ENCODE assay signal across 1 cellular context in the genomic region with DNA sequence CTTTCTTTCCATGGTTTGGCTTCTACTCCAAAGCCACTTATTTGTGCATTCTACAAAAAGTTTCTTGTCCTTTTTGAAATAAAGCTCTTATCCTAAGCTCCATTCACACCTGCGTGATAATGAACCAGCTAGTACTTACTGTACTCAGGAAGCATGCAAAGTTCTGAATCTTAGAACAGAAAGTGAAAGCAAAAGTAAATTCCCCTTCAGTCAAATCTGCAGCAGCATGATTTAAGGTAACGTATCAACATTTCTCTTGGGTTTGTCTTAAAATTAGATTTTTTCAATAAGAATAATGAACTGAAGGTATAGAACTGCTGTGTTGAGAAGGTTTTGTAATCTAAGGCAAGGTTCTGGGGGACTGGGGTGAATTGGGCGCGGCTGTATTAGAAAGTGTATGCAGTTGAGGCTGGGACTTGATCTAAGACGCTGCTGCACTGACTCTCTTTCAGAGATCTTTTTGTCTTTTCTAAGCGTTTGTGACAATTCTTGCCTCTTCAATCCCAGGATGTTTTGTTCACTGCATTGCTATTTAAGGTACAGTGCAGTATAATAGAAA.
A peak's percentile ranks its signal among the peaks of the same experiment; 100 is the strongest.
TF ChIP-seq lines count a peak whose summit lies in the region.

A gene with protein sequence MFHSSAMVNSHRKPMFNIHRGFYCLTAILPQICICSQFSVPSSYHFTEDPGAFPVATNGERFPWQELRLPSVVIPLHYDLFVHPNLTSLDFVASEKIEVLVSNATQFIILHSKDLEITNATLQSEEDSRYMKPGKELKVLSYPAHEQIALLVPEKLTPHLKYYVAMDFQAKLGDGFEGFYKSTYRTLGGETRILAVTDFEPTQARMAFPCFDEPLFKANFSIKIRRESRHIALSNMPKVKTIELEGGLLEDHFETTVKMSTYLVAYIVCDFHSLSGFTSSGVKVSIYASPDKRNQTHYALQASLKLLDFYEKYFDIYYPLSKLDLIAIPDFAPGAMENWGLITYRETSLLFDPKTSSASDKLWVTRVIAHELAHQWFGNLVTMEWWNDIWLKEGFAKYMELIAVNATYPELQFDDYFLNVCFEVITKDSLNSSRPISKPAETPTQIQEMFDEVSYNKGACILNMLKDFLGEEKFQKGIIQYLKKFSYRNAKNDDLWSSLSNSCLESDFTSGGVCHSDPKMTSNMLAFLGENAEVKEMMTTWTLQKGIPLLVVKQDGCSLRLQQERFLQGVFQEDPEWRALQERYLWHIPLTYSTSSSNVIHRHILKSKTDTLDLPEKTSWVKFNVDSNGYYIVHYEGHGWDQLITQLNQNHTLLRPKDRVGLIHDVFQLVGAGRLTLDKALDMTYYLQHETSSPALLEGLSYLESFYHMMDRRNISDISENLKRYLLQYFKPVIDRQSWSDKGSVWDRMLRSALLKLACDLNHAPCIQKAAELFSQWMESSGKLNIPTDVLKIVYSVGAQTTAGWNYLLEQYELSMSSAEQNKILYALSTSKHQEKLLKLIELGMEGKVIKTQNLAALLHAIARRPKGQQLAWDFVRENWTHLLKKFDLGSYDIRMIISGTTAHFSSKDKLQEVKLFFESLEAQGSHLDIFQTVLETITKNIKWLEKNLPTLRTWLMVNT (plus strand): TSS at position 209 of the 559 bp plus-strand sequence. CDS start 3,186 bp downstream, outside the sequence.

TF ChIP-seq in GM12878, 131 proteins besides CTCF, POLR2A, EP300 and RAD21 (continued from another document):
- TF ChIP-seq POLR2AphosphoS5 (IDR thresholded peaks at IDR 0.05; ENCODE audit: low read length) (peak; percentile 37; the same call in 1 of the 2 replicates), GABPA (IDR thresholded peaks at IDR 0.05; ENCODE audit: low read depth) (no peak), NFIC (IDR thresholded peaks at IDR 0.05; ENCODE audit: low read depth, low read length) (peak; percentile 47; the same call in 1 of the 2 replicates), SMAD5 (IDR thresholded peaks at IDR 0.05; ENCODE audit: low read depth) (peak; percentile 52; the same call in 1 of the 2 replicates), NBN (IDR thresholded peaks at IDR 0.05) (0 out of 2 replicates have a peak, but pooled peaks have one; percentile 10), IKZF1 (conservative IDR thresholded peaks at IDR 0.05) (peak; percentile 34; the same call in 1 of the 2 replicates), ASH2L (IDR thresholded peaks at IDR 0.05; ENCODE audit: borderline replicate concordance, low read depth) (peak; percentile 91; the same call in 1 of the 2 replicates), JUNB (IDR thresholded peaks at IDR 0.05) (peak; percentile 34; the same call in 1 of the 2 replicates), STAT3 (IDR thresholded peaks at IDR 0.05; ENCODE audit: low read depth, low read length) (peak; percentile 71; the same call in 1 of the 2 replicates), RCOR1 (conservative IDR thresholded peaks at IDR 0.05; ENCODE audit: low read depth, low read length) (no peak), SIN3A (IDR thresholded peaks at IDR 0.05; ENCODE audit: low read depth, low read length) (0 out of 2 replicates have a peak, but pooled peaks have one; percentile 55), SMAD1 (IDR thresholded peaks at IDR 0.05; ENCODE audit: low read depth, partially characterized antibody) (no peak), MXI1 (IDR thresholded peaks at IDR 0.05; ENCODE audit: low read depth, low read length) (peak; percentile 82; the same call in 1 of the 2 replicates), TAF1 (IDR thresholded peaks at IDR 0.05; ENCODE audit: borderline replicate concordance, low read depth, low read length) (peak; percentile 55; the same call in 1 of the 2 replicates), MTA3 (IDR thresholded peaks at IDR 0.05; ENCODE audit: borderline replicate concordance, low read length) (0 out of 2 replicates have a peak, but pooled peaks have one; percentile 21), MTA2 (IDR thresholded peaks at IDR 0.05; ENCODE audit: low read depth) (no peak), IKZF2 (IDR thresholded peaks at IDR 0.05) (0 out of 4 replicates have a peak, but pooled peaks of 1 of the 2 experiments have one; percentile 5), CBX5 (IDR thresholded peaks at IDR 0.05; ENCODE audit: low read depth) (0 out of 2 replicates have a peak, but pooled peaks have one; percentile 54), RBBP5 (conservative IDR thresholded peaks at IDR 0.05) (0 out of 2 replicates have a peak, but pooled peaks have one; percentile 87)
- TF ChIP-seq, protein P1, sequence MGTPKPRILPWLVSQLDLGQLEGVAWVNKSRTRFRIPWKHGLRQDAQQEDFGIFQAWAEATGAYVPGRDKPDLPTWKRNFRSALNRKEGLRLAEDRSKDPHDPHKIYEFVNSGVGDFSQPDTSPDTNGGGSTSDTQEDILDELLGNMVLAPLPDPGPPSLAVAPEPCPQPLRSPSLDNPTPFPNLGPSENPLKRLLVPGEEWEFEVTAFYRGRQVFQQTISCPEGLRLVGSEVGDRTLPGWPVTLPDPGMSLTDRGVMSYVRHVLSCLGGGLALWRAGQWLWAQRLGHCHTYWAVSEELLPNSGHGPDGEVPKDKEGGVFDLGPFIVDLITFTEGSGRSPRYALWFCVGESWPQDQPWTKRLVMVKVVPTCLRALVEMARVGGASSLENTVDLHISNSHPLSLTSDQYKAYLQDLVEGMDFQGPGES (IDR thresholded peaks at IDR 0.05), result no peak
- TF ChIP-seq, protein P2, sequence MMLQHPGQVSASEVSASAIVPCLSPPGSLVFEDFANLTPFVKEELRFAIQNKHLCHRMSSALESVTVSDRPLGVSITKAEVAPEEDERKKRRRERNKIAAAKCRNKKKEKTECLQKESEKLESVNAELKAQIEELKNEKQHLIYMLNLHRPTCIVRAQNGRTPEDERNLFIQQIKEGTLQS (IDR thresholded peaks at IDR 0.05; ENCODE audit: borderline replicate concordance, extremely low read depth, low read depth, low read length), result no peak
- TF ChIP-seq, protein P3, sequence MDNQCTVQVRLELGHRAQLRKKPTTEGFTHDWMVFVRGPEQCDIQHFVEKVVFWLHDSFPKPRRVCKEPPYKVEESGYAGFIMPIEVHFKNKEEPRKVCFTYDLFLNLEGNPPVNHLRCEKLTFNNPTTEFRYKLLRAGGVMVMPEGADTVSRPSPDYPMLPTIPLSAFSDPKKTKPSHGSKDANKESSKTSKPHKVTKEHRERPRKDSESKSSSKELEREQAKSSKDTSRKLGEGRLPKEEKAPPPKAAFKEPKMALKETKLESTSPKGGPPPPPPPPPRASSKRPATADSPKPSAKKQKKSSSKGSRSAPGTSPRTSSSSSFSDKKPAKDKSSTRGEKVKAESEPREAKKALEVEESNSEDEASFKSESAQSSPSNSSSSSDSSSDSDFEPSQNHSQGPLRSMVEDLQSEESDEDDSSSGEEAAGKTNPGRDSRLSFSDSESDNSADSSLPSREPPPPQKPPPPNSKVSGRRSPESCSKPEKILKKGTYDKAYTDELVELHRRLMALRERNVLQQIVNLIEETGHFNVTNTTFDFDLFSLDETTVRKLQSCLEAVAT (IDR thresholded peaks at IDR 0.05), result peak; percentile 23; the same call in 1 of the 2 replicates
- TF ChIP-seq, protein P4, sequence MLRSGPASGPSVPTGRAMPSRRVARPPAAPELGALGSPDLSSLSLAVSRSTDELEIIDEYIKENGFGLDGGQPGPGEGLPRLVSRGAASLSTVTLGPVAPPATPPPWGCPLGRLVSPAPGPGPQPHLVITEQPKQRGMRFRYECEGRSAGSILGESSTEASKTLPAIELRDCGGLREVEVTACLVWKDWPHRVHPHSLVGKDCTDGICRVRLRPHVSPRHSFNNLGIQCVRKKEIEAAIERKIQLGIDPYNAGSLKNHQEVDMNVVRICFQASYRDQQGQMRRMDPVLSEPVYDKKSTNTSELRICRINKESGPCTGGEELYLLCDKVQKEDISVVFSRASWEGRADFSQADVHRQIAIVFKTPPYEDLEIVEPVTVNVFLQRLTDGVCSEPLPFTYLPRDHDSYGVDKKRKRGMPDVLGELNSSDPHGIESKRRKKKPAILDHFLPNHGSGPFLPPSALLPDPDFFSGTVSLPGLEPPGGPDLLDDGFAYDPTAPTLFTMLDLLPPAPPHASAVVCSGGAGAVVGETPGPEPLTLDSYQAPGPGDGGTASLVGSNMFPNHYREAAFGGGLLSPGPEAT (IDR thresholded peaks at IDR 0.05; ENCODE audit: low read depth), result 0 out of 2 replicates have a peak, but pooled peaks have one; percentile 7
- TF ChIP-seq, protein P5, sequence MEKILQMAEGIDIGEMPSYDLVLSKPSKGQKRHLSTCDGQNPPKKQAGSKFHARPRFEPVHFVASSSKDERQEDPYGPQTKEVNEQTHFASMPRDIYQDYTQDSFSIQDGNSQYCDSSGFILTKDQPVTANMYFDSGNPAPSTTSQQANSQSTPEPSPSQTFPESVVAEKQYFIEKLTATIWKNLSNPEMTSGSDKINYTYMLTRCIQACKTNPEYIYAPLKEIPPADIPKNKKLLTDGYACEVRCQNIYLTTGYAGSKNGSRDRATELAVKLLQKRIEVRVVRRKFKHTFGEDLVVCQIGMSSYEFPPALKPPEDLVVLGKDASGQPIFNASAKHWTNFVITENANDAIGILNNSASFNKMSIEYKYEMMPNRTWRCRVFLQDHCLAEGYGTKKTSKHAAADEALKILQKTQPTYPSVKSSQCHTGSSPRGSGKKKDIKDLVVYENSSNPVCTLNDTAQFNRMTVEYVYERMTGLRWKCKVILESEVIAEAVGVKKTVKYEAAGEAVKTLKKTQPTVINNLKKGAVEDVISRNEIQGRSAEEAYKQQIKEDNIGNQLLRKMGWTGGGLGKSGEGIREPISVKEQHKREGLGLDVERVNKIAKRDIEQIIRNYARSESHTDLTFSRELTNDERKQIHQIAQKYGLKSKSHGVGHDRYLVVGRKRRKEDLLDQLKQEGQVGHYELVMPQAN (conservative IDR thresholded peaks at IDR 0.05), result peak; percentile 37; the same call in 1 of the 2 replicates
- TF ChIP-seq, protein P6, sequence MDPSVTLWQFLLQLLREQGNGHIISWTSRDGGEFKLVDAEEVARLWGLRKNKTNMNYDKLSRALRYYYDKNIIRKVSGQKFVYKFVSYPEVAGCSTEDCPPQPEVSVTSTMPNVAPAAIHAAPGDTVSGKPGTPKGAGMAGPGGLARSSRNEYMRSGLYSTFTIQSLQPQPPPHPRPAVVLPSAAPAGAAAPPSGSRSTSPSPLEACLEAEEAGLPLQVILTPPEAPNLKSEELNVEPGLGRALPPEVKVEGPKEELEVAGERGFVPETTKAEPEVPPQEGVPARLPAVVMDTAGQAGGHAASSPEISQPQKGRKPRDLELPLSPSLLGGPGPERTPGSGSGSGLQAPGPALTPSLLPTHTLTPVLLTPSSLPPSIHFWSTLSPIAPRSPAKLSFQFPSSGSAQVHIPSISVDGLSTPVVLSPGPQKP (IDR thresholded peaks at IDR 0.05; ENCODE audit: low read depth, low read length), result no peak
- TF ChIP-seq, protein P7, sequence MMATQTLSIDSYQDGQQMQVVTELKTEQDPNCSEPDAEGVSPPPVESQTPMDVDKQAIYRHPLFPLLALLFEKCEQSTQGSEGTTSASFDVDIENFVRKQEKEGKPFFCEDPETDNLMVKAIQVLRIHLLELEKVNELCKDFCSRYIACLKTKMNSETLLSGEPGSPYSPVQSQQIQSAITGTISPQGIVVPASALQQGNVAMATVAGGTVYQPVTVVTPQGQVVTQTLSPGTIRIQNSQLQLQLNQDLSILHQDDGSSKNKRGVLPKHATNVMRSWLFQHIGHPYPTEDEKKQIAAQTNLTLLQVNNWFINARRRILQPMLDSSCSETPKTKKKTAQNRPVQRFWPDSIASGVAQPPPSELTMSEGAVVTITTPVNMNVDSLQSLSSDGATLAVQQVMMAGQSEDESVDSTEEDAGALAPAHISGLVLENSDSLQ (IDR thresholded peaks at IDR 0.05), result peak; percentile 70
- TF ChIP-seq, protein P8, sequence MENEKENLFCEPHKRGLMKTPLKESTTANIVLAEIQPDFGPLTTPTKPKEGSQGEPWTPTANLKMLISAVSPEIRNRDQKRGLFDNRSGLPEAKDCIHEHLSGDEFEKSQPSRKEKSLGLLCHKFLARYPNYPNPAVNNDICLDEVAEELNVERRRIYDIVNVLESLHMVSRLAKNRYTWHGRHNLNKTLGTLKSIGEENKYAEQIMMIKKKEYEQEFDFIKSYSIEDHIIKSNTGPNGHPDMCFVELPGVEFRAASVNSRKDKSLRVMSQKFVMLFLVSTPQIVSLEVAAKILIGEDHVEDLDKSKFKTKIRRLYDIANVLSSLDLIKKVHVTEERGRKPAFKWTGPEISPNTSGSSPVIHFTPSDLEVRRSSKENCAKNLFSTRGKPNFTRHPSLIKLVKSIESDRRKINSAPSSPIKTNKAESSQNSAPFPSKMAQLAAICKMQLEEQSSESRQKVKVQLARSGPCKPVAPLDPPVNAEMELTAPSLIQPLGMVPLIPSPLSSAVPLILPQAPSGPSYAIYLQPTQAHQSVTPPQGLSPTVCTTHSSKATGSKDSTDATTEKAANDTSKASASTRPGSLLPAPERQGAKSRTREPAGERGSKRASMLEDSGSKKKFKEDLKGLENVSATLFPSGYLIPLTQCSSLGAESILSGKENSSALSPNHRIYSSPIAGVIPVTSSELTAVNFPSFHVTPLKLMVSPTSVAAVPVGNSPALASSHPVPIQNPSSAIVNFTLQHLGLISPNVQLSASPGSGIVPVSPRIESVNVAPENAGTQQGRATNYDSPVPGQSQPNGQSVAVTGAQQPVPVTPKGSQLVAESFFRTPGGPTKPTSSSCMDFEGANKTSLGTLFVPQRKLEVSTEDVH (IDR thresholded peaks at IDR 0.05; ENCODE audit: low read depth, partially characterized antibody), result peak; percentile 28
- TF ChIP-seq, protein P9, sequence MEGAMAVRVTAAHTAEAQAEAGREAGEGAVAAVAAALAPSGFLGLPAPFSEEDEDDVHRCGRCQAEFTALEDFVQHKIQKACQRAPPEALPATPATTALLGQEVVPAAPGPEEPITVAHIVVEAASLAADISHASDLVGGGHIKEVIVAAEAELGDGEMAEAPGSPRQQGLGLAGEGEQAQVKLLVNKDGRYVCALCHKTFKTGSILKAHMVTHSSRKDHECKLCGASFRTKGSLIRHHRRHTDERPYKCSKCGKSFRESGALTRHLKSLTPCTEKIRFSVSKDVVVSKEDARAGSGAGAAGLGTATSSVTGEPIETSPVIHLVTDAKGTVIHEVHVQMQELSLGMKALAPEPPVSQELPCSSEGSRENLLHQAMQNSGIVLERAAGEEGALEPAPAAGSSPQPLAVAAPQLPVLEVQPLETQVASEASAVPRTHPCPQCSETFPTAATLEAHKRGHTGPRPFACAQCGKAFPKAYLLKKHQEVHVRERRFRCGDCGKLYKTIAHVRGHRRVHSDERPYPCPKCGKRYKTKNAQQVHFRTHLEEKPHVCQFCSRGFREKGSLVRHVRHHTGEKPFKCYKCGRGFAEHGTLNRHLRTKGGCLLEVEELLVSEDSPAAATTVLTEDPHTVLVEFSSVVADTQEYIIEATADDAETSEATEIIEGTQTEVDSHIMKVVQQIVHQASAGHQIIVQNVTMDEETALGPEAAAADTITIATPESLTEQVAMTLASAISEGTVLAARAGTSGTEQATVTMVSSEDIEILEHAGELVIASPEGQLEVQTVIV (IDR thresholded peaks at IDR 0.05; ENCODE audit: borderline replicate concordance, partially characterized antibody), result no peak
